36 cellular contexts compared by ENCODE assay signal in the genomic region with DNA sequence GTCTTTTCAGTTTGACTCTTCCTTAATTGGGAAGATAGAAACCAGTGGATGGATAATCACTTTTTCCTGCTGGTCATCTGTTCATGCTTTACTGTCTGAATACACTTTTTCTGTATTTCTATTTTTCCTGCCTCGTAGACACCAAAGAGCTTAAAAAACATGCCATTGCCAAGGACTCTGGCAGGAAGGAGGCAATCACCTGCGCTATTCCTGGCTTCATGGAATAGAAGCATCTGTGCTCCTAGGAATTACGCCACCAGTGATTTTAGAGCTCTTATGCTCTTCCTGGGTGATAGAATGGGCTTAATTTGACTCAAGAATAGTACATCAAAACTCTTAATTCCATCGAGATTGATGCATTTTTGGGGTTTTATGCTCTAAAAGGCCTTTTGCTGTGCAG. TPM values are rescaled to one million over a fixed set of nuclear protein-coding genes. Genes with fewer than 3 reads are reported as not detected.
"Had no signal": no experiment of that assay in that cellular context is flagged by ENCODE, and none has a peak within 500 bp of the region (broad histone marks: within the 10 kb centered on the region; RNA-seq: fewer than 3 reads in every experiment).

No MANE protein-coding gene starts in this region.

- H3K36me3 Mint-ChIP-seq: mesothelial cell of epicardium; stimulated activated effector memory CD8-positive, alpha-beta T cell treated with anti-CD3 and anti-CD28 coated beads, Interleukin-12 subunit alpha, Interleukin-12 subunit beta, amount 100 ng/mL, for 72 hours; type B pancreatic cell had no signal

- H3K27ac ChIP-seq: epithelial cell of prostate, gastrocnemius medialis, psoas muscle, sigmoid colon, stomach, testis, tibial artery had no signal

- H3K4me3 ChIP-seq: gastrocnemius medialis, lung, mucosa of descending colon, psoas muscle, sigmoid colon, stomach, testis, tibial artery had no signal

- H3K4me3 Mint-ChIP-seq: central memory CD8-positive, alpha-beta T cell; endodermal cell; memory B cell; mesothelial cell of epicardium; natural killer cell treated with Interleukin-12 subunit alpha and Interleukin-12 subunit beta and Interleukin-15 and Interleukin-18, amount 100 ng/mL, for 72 hours; neural crest cell; stimulated activated effector memory CD8-positive, alpha-beta T cell treated with anti-CD3 and anti-CD28 coated beads, Interleukin-12 subunit alpha, Interleukin-12 subunit beta, amount 100 ng/mL, for 72 hours; type B pancreatic cell had no signal

- H3K27me3 ChIP-seq: gastrocnemius medialis, stomach, testis had no signal

- H3K27me3 Mint-ChIP-seq: central memory CD8-positive, alpha-beta T cell; memory B cell; naive B cell; natural killer cell treated with Interleukin-12 subunit alpha and Interleukin-12 subunit beta and Interleukin-15 and Interleukin-18, amount 100 ng/mL, for 72 hours had no signal

- DNase-seq: cortex of kidney; effector CD8-positive, alpha-beta T cell; endodermal cell; foreskin fibroblast; gastrocnemius medialis; mucosa of descending colon; naive B cell; nucleus accumbens; psoas muscle; right cardiac atrium; sigmoid colon; stimulated activated CD4-positive, alpha-beta T cell treated with anti-CD3 and anti-CD28 coated beads, Interleukin-2, amount 100 ng/mL, for 24 hours; stimulated activated CD4-positive, alpha-beta T cell treated with anti-CD3 and anti-CD28 coated beads, Interleukin-4, amount 100 ng/mL, for 24 hours; stimulated activated naive CD4-positive, alpha-beta T cell treated with Interleukin-2 at 50 U/mL for 16 hours; stomach; testis; tibial artery had no signal

- H3K9me3 Mint-ChIP-seq: central memory CD8-positive, alpha-beta T cell; endodermal cell; mesothelial cell of epicardium; natural killer cell treated with Interleukin-12 subunit alpha and Interleukin-12 subunit beta and Interleukin-15 and Interleukin-18, amount 100 ng/mL, for 72 hours; stimulated activated effector memory CD8-positive, alpha-beta T cell treated with anti-CD3 and anti-CD28 coated beads, Interleukin-12 subunit alpha, Interleukin-12 subunit beta, amount 100 ng/mL, for 72 hours; type B pancreatic cell had no signal

- H3K4me1 Mint-ChIP-seq: mesothelial cell of epicardium, neural crest cell had no signal

- ATAC-seq: esophagus mucosa; gastrocnemius medialis; left lobe of liver; mucosa of descending colon; natural killer cell treated with Interleukin-12 subunit alpha and Interleukin-12 subunit beta and Interleukin-15 and Interleukin-18, amount 100 ng/mL, for 72 hours; psoas muscle; right cardiac atrium; stimulated activated effector memory CD8-positive, alpha-beta T cell treated with anti-CD3 and anti-CD28 coated beads, Interleukin-12 subunit alpha, Interleukin-12 subunit beta, amount 100 ng/mL, for 72 hours had no signal

- H3K9me3 ChIP-seq: gastrocnemius medialis, mucosa of descending colon, psoas muscle, sigmoid colon, testis, tibial artery had no signal

- H3K36me3 ChIP-seq: gastrocnemius medialis, sigmoid colon, stomach, tibial artery had no signal

- H3K4me1 ChIP-seq: gastrocnemius medialis, psoas muscle, sigmoid colon, stomach, testis, tibial artery had no signal

- H3K27ac Mint-ChIP-seq: endodermal cell; memory B cell; mesothelial cell of epicardium; natural killer cell treated with Interleukin-12 subunit alpha and Interleukin-12 subunit beta and Interleukin-15 and Interleukin-18, amount 100 ng/mL, for 72 hours; stimulated activated effector memory CD8-positive, alpha-beta T cell treated with anti-CD3 and anti-CD28 coated beads, Interleukin-12 subunit alpha, Interleukin-12 subunit beta, amount 100 ng/mL, for 72 hours; type B pancreatic cell had no signal

RNA-seq across cellular contexts. Expression of gene OR2B11, which starts 15.7 kb away (rescaled TPM):
- total RNA-seq: endodermal cell; esophagus mucosa; gastrocnemius medialis; glomerular endothelial cell; left lobe of liver; liver; lung; mesothelial cell of epicardium; mucosa of descending colon; natural killer cell treated with Interleukin-12 subunit alpha and Interleukin-12 subunit beta and Interleukin-15 and Interleukin-18, amount 100 ng/mL, for 72 hours; neural crest cell; osteocyte; psoas muscle; renal cortical epithelial cell; right cardiac atrium; sigmoid colon; skeletal muscle tissue; stomach; subcutaneous adipose tissue; urinary bladder had no signal
- polyA plus RNA-seq: keratinocyte, liver, psoas muscle, right cardiac atrium, stomach, urinary bladder had no signal
